ENCODE assay signal across 8 cellular contexts in the genomic region with DNA sequence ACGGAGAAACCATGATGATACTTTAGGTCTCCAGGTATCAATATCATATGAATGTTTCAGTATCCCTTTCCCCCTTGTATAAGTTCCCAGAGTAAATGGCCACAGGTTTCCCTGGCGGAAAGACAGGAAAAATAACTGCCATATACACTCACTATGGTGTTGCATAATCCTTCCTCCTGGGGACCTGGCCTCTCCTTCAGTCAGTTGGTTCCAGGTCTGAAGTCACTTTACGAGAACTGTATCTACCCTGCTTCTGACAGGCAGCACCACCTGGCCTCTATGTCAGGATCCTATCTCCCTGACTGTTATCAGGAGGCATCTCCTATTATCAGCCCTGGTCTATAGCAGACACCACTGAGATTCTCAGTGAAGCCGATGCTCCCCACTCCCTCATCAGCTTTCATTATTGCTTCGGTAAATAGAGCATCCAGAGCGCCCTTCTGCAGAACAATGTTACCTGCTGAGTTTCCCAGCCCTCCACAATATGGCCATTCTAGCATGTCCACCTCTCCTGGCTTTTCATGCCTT.
"Had no signal": no experiment of that assay in that cellular context is flagged by ENCODE, and none has a peak within 500 bp of the region (broad histone marks: within the 10 kb centered on the region; RNA-seq: fewer than 3 reads in every experiment).

No MANE protein-coding gene starts in this region.

- H3K27me3 ChIP-seq: heart left ventricle, transverse colon had no signal

- H3K9me3 ChIP-seq: heart left ventricle, lower lobe of right lung, prostate gland, thoracic aorta, transverse colon had no signal

- FAIRE-seq: islet of Langerhans had no signal

- H2AFZ ChIP-seq: parathyroid adenoma had no signal

- H3K36me3 ChIP-seq: prostate gland, transverse colon had no signal

- H3K79me2 ChIP-seq: parathyroid adenoma had no signal

- H3K9ac ChIP-seq: parathyroid adenoma had no signal

- H3K4me3 ChIP-seq: coronary artery, heart left ventricle, lower lobe of right lung, prostate gland, thoracic aorta, transverse colon had no signal

- H3K27ac ChIP-seq: coronary artery, heart left ventricle, lower lobe of right lung, parathyroid adenoma, prostate gland, thoracic aorta, transverse colon had no signal

- H3K4me1 ChIP-seq: lower lobe of right lung, prostate gland, transverse colon had no signal
